8 cellular contexts compared by ENCODE assay signal in the genomic region with DNA sequence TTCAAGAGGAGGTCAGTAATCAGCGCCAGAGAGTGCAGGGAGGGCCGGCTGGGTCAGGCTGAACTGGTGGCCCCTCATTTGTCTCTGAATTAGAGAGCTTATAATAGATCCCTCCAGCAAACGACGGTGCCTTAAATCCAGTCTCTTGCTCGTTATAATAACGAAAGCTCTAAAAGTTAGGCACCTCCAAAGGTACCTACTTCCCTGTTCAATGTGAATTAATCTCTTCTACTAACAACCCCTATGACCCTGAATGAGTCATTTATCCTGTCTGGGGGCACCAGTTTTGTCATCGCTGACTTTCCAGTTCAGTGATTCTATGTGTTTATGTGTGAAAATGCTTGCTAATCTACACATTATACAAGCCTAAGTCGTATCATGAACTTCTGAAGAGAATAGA. TPM values are rescaled to one million over a fixed set of nuclear protein-coding genes. Genes with fewer than 3 reads are reported as not detected.
DNase-seq lines count a peak whose midpoint lies in the region; ATAC-seq, FAIRE-seq and TF ChIP-seq lines count a peak whose summit lies in the region.

No MANE protein-coding gene starts in this region.

- H3K27ac ChIP-seq in pancreas, result peak overlapping the region; percentile 92 to 99 (median 95)

- DNase-seq in GM12892 (ENCODE audit: insufficient read length), result peak; percentile 19
- DNase-seq in RCC 7860 (ENCODE audit: low spot score), result peak; percentile 48
- DNase-seq in pancreas, result no peak
- DNase-seq in globus pallidus (ENCODE audit: low spot score), result no peak

- H3K36me3 ChIP-seq in endocrine pancreas (ENCODE audit: control insufficient read depth, insufficient read depth, low read length) (no peaks in the 10 kb centered on the region), pancreas (no peaks in the 10 kb centered on the region)

- H3K9me3 ChIP-seq in endocrine pancreas (ENCODE audit: control insufficient read depth, low read length), result no peaks in the 10 kb centered on the region
- no peaks in the 10 kb centered on the region for H3K9me3 ChIP-seq in pancreas

- H3K27me3 ChIP-seq in endocrine pancreas (ENCODE audit: control insufficient read depth, insufficient read depth, low read length), result no peaks in the 10 kb centered on the region
- no peaks in the 10 kb centered on the region for H3K27me3 ChIP-seq in pancreas

- no peak for TF ChIP-seq POLR2A in GM12892 (IDR thresholded peaks at IDR 0.05; ENCODE audit: low read depth, low read length)

- 27 to 32% methylated on average over 8 of the region's 8 CpGs for WGBS in pancreas, 2 donors

- no peak overlapping the region for H3K9ac ChIP-seq in endocrine pancreas (ENCODE audit: control insufficient read depth, insufficient read depth, low read length)

- no peak for ATAC-seq in pancreas
- ATAC-seq in HG03354 (IDR thresholded peaks at IDR 0.05; ENCODE audit: poor library complexity, severe bottlenecking, unreplicated experiment), result no peak
- ATAC-seq in HG02763 (IDR thresholded peaks at IDR 0.05; ENCODE audit: unreplicated experiment), result no peak
- no peak for ATAC-seq in HG02870 (IDR thresholded peaks at IDR 0.05; ENCODE audit: unreplicated experiment)

- no peak for TF ChIP-seq CTCF in pancreas (IDR thresholded peaks at IDR 0.05)

- no peak for FAIRE-seq in GM12892 (lab: Jason Lieb, UNC)
- peak; percentile 73 for FAIRE-seq in RCC 7860 (lab: Jason Lieb, UNC)
- peak; percentile 9 for FAIRE-seq in pancreas (lab: Jason Lieb, UNC)

- peak overlapping the region; percentile 74 for H3K4me3 ChIP-seq in endocrine pancreas (ENCODE audit: control insufficient read depth, insufficient read depth, low read length)
- peak overlapping the region in 2 of 4 donors; percentile 95 to 98 for H3K4me3 ChIP-seq in pancreas

- H3K4me1 ChIP-seq in endocrine pancreas (ENCODE audit: control insufficient read depth, insufficient read depth, low read length) (no peaks in the 10 kb centered on the region), pancreas (peaks cover 6 to 9% (median 7%) of the 10 kb centered on the region in 3 donors)

- intact Hi-C loops in pancreas (cut with DNase I), result loop anchor here in 1 of 3 donors (10.0 kb wide), 2 partner anchors 155 to 325 kb away; no protein-coding TSS in a partner anchor

RNA-seq across cellular contexts. Expression of gene ZSWIM6, which starts 2.3 kb away (rescaled TPM):
- polyA plus RNA-seq in GM12892 (2012; ENCODE audit: missing spikeins), result 1.4 TPM
- total RNA-seq in pancreas, result 10 to 100 TPM in 1 of 6 donors, 1 to 10 TPM in 5; 5.8 to 12.9 (median 6.2) TPM
- polyA plus RNA-seq in pancreas, result 1 to 10 TPM; 3.6 to 6.6 TPM

Comparison
In these comparisons a context has a peak if more than half of its experiments do, and no peak if none do; other contexts are left out.
1. DNase-seq: peak in GM12892 (single experiment) and RCC 7860 (single experiment); none in pancreas (0 of 6) and globus pallidus (single experiment).